ENCODE assay signal across 8 cellular contexts in the genomic region with DNA sequence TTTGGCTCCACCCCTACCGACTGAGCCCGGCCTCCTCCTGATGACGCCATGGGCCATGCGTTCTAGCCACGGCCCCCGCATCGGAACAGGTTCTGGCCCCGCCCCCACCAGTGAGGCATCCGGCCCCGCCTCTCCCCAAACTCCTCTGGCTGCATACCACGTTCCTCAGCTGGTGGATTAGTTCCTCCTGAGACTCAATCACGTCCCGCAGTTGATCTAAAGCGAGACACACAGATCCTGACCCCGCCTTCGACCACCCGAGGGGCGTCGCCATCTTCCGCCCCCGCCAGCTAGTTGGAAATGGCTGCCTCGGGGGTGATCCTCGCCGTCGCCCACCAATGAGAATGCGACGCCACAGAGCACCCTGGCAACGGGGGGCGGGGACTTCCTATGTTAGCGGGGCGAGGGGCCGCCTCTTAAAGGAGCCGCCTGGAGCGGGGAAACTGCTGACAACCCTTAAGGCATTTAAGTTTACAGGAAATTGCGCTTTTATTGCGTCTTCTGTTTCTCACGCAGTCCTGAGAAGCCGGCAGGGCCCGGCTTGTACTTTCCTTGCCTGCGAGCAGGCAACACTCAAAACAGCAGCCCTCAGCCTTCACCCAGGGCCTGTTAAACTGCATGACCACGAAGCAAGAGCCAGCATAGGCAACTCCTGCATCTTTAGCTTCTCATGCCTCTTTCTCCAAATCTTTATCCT. TPM values are rescaled to one million over a fixed set of nuclear protein-coding genes. Genes with fewer than 3 reads are reported as not detected.
DNase-seq lines count a peak whose midpoint lies in the region; ATAC-seq and TF ChIP-seq lines count a peak whose summit lies in the region.

A gene with protein sequence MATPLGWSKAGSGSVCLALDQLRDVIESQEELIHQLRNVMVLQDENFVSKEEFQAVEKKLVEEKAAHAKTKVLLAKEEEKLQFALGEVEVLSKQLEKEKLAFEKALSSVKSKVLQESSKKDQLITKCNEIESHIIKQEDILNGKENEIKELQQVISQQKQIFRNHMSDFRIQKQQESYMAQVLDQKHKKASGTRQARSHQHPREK (minus strand): TSS at position 303 of the 697 bp plus-strand sequence. CDS start 29 bp downstream, at position 274.

- TF ChIP-seq CTCF in AG09309 (IDR thresholded peaks at IDR 0.05; ENCODE audit: control insufficient read depth, insufficient read depth, low read depth, low read length, missing control alignments) = no peak
- TF ChIP-seq CTCF in spleen (IDR thresholded peaks at IDR 0.05 in 8 of 11, conservative IDR thresholded peaks at IDR 0.05 in 3 of 11) = peak in 3 of 11 experiments; percentile 7 to 14 (median 9)

- no peaks in the 10 kb centered on the region for H3K27me3 ChIP-seq in spleen (replicated peaks in 1 of 7)

- TF ChIP-seq POLR2A in spleen (IDR thresholded peaks at IDR 0.05) = peak in 1 of 3 donors; percentile 15

- H3K27ac ChIP-seq in spleen = peak within 1 kb of the TSS; percentile 77 to 95 (median 92)

- DNase-seq in AG09309 (ENCODE audit: low read depth) (peak; percentile 88), NCI-H345 (lab: John Stamatoyannopoulos, UW) (peak; percentile 97), inferior parietal cortex (ENCODE audit: extremely low spot score) (peak; percentile 98), spleen (peak; percentile 99)
- DNase-seq in activated CD4-positive, CD25-positive, alpha-beta regulatory T cell (lab: John Stamatoyannopoulos, UW) = peak; percentile 96 to 98 (median 97)
- DNase-seq in central memory CD4-positive, alpha-beta T cell = peak; percentile 98

- H3K4me3 ChIP-seq in AG09309 (ENCODE audit: control insufficient read depth, low read depth, low read length) = peak within 1 kb of the TSS; percentile 48
- peak within 1 kb of the TSS; percentile 41 to 73 (median 53) for H3K4me3 ChIP-seq in spleen

- WGBS in spleen, 5 donors = 0 to 1% (median 1%) methylated on average over 35 to 41 of the region's 41 CpGs

- intact Hi-C loops in spleen (cut with DNase I; ENCODE audit: low total_unique reads) = no loop called here

- peaks cover 9 to 39% (median 26%) of the 10 kb centered on the region in 6 donors for H3K4me1 ChIP-seq in spleen

- ATAC-seq in GM19025 (IDR thresholded peaks at IDR 0.05; ENCODE audit: low read depth, unreplicated experiment) (peak; percentile 78), HG03280 (IDR thresholded peaks at IDR 0.05; ENCODE audit: unreplicated experiment) (peak; percentile 86)

- H3K9me3 ChIP-seq in spleen = no peaks in the 10 kb centered on the region

- peaks cover 0 to 16% (median 0%) of the 10 kb centered on the region in 6 donors for H3K36me3 ChIP-seq in spleen

RNA-seq across cellular contexts. Expression of the gene that starts here (rescaled TPM):
- total RNA-seq in spleen = 1 to 10 TPM; 2.1 to 7.6 (median 3.7) TPM
- 1 to 10 TPM; 8.5 to 9.5 (median 9.0) TPM for polyA plus RNA-seq in spleen

Comparison
In these comparisons a context has a peak if more than half of its experiments do, and no peak if none do; other contexts are left out.
1. Peak in every context shown above with its lines: DNase-seq, ATAC-seq, H3K4me3 ChIP-seq and H3K27ac ChIP-seq.